18 cellular contexts compared by ENCODE assay signal in genomic region chr14:64873506-64874220, GRCh38. TPM values are rescaled to one million over a fixed set of nuclear protein-coding genes. Genes with fewer than 3 reads are reported as not detected.
"Had no signal": no experiment of that assay in that cellular context is flagged by ENCODE, and none has a peak within 500 bp of the region (broad histone marks: within the 10 kb centered on the region; RNA-seq: fewer than 3 reads in every experiment).

No MANE protein-coding gene starts in this region.

- ATAC-seq: activated CD8-positive, alpha-beta T cell treated with anti-CD3 and anti-CD28 coated beads for 36 hours; activated T-cell treated with anti-CD3 and anti-CD28 coated beads, Interleukin-2, amount 50 U/mL, for 4 hours; left lung had no signal

- H3K4me1 ChIP-seq: esophagus squamous epithelium, thyroid gland had no signal

- H3K4me3 ChIP-seq: esophagus squamous epithelium, left lung, thyroid gland had no signal

- H3K9me3 ChIP-seq: esophagus squamous epithelium, left lung, thyroid gland had no signal

- H3K36me3 ChIP-seq: esophagus squamous epithelium, left lung, thyroid gland had no signal

- FAIRE-seq: astrocyte, bronchial epithelial cell, kidney had no signal

- H3K27me3 ChIP-seq: thyroid gland had no signal

- DNase-seq: activated B cell treated with CpG ODN at 0.5 μM for 24 hours; activated CD4-positive, alpha-beta T cell treated with anti-CD3 and anti-CD28 coated beads for 48 hours; activated CD8-positive, alpha-beta T cell treated with anti-CD3 and anti-CD28 coated beads for 36 hours; activated naive CD4-positive, alpha-beta T cell treated with anti-CD3 and anti-CD28 coated beads for 36 hours; activated T-cell treated with anti-CD3 and anti-CD28 coated beads, Interleukin-2, amount 50 U/mL, for 4 hours; effector CD8-positive, alpha-beta T cell; esophagus squamous epithelium; glutamatergic neuron; hippocampal formation; kidney; left lung; occipital lobe; stimulated activated CD4-positive, alpha-beta T cell treated with anti-CD3 and anti-CD28 coated beads, Interleukin-2, amount 100 ng/mL, for 24 hours; stimulated activated naive CD4-positive, alpha-beta T cell treated with Interleukin-2 at 50 U/mL for 16 hours; thyroid gland had no signal

- H3K27ac ChIP-seq: esophagus squamous epithelium, left lung, thyroid gland had no signal

RNA-seq across cellular contexts. Expression of gene SPTB, which starts 6.0 kb away (rescaled TPM):
- total RNA-seq: bronchial epithelial cell; T-helper 2 cell treated with Interferon-gamma antibody and Interleukin-4, amounts not matched to agents 100 ng/mL and 5 ng/mL, for 36 hours had no signal
